ENCODE assay signal across 10 cellular contexts in the genomic region with DNA sequence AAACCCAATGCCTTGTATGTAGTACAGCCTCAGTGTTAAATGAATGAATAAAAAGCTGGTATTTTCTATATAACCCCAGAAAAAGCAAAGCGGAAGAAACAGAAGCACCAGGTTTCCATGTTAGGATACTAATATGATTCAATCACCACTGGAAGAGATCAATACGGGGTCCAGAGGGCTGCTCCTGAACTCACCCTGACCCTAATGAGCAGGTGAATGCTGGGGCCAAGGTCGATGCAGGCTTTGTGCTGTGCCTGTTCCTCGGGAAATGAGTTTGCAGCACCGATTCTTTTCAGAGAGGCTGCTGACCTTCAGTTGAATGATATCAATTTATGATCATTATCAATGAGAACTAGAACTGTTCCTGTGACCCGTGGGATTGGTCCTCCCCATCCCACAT.
"Had no signal": no experiment of that assay in that cellular context is flagged by ENCODE, and none has a peak within 500 bp of the region (broad histone marks: within the 10 kb centered on the region; RNA-seq: fewer than 3 reads in every experiment).

No MANE protein-coding gene starts in this region.

- H3K27ac Mint-ChIP-seq: HFFc6 had no signal

- H3K36me3 ChIP-seq: HAP-1 had no signal

- FAIRE-seq: K562 had no signal

- ATAC-seq: HCT116, K562 had no signal

- H2AFZ ChIP-seq: GM23248 had no signal

- H3K27ac ChIP-seq: GM23248, HL-60 had no signal

- H3K9me3 ChIP-seq: HAP-1 had no signal

- DNase-seq: GM23248, GOT3, H7, HFFc6, IMR-90, KG1 had no signal

- H3K4me3 Mint-ChIP-seq: HFFc6 had no signal

- H3K9ac ChIP-seq: GM23248 had no signal

- H3K4me3 ChIP-seq: GM23248, HAP-1, K562 had no signal
